Comparison of ENCODE assay signal across 8 cellular contexts in genomic region chr11:3580487-3581388, GRCh38.
DNase-seq lines count a peak whose midpoint lies in the region; ATAC-seq, FAIRE-seq and TF ChIP-seq lines count a peak whose summit lies in the region.
"Not testable (repeated sequence)": the region's sequence is repeated elsewhere in the genome, so short reads cannot be mapped to it uniquely, and the experiment has no call there.

No MANE protein-coding gene starts in this region.

- H3K9me3 Mint-ChIP-seq in CD4-positive, alpha-beta T cell = not testable (repeated sequence)

- peak; percentile 22 to 77 (median 57) for DNase-seq in CD4-positive, alpha-beta T cell
- peak in 43 of 76 experiments; percentile 3 to 62 (median 33) for DNase-seq in HUDEP-2 (lab: John Stamatoyannopoulos, UW; ENCODE audit: unreplicated experiment in 76 of 76)
- DNase-seq in activated CD4-positive, alpha-beta T cell treated with anti-CD3 and anti-CD28 coated beads, Interleukin-2, amount 50 U/mL, for 4 hours = peak; percentile 52 to 55
- DNase-seq in breast epithelium (ENCODE audit: low spot score in 2 of 2) = peak in 1 of 2 donors; percentile 67
- peak; percentile 70 for DNase-seq in hepatocyte (ENCODE audit: low spot score)
- peak; percentile 37 to 93 (median 78) for DNase-seq in pancreas
- DNase-seq in stimulated activated CD8-positive, alpha-beta memory T cell treated with anti-CD3 and anti-CD28 coated beads, Interleukin-7, amount 100 ng/mL, for 24 hours (ENCODE audit: low read depth) = peak; percentile 21

- H3K4me1 Mint-ChIP-seq in CD4-positive, alpha-beta T cell (ENCODE audit: low read depth) = peaks cover 13% of the 10 kb centered on the region

- TF ChIP-seq POLR2A in breast epithelium (IDR thresholded peaks at IDR 0.05) = not testable (repeated sequence)

- H3K4me2 ChIP-seq in OCI-LY3 (ENCODE audit: low read length) (peak overlapping the region; percentile 44), hepatocyte (peak overlapping the region; percentile 95)

- H3K79me2 ChIP-seq in OCI-LY3 (ENCODE audit: low read length) = not testable (repeated sequence)
- H3K79me2 ChIP-seq in hepatocyte = peaks cover 16% of the 10 kb centered on the region

- not testable (repeated sequence) for H3K27ac Mint-ChIP-seq in CD4-positive, alpha-beta T cell

- H3K4me3 ChIP-seq in OCI-LY3 (ENCODE audit: low read length) = not testable (repeated sequence)
- H3K4me3 ChIP-seq in breast epithelium (peak overlapping the region; percentile 30 to 83 (median 58)), hepatocyte (peak overlapping the region; percentile 55), pancreas (peak overlapping the region in 3 of 4 donors; percentile 10 to 47 (median 36))

- not testable (repeated sequence) for FAIRE-seq in pancreas (lab: Jason Lieb, UNC)

- not testable (repeated sequence) for H3K4me1 ChIP-seq in OCI-LY3 (ENCODE audit: low read length); breast epithelium; hepatocyte (ENCODE audit: insufficient read depth); pancreas

- POLR2A ChIA-PET in CD4-positive, alpha-beta T cell (lab: Charles Lee) = not testable (repeated sequence)

- H2AFZ ChIP-seq in OCI-LY3 (ENCODE audit: low read depth, low read length) = not testable (repeated sequence)
- H2AFZ ChIP-seq in hepatocyte = peak overlapping the region; percentile 89

- CTCF ChIA-PET in CD4-positive, alpha-beta T cell (lab: Charles Lee) = interaction anchor here (0.6 to 0.8 kb wide), 4 partner anchors 22 to 95 kb away, joined by 3 read pairs; no protein-coding TSS in a partner anchor

- not testable (repeated sequence) for H3K9ac ChIP-seq in OCI-LY3 (ENCODE audit: low read length)

- H3K9me2 ChIP-seq in hepatocyte (replicated peaks; ENCODE audit: insufficient read depth) = not testable (repeated sequence)

- peak overlapping the region; percentile 75 for H3K4me3 Mint-ChIP-seq in CD4-positive, alpha-beta T cell

- not testable (repeated sequence) for H3K36me3 ChIP-seq in OCI-LY3 (replicated peaks; ENCODE audit: low read depth, low read length); breast epithelium; hepatocyte (replicated peaks; ENCODE audit: insufficient read depth, low read depth); pancreas

- H4K20me1 ChIP-seq in OCI-LY3 (ENCODE audit: insufficient read depth, low read length); hepatocyte (ENCODE audit: insufficient read depth, poor library complexity, severe bottlenecking): not testable (repeated sequence)

- WGBS in hepatocyte (ENCODE audit: low lambda C conversion rate, missing lambda C conversion rate) = 2% methylated on average over 24 of the region's 92 CpGs
- 0 to 1% methylated on average over 27 to 89 of the region's 92 CpGs for WGBS in pancreas, 2 donors

- H3K27me3 ChIP-seq in CD4-positive, alpha-beta T cell (ENCODE audit: control insufficient read depth, insufficient read depth, low read length); OCI-LY3 (ENCODE audit: low read depth, low read length); breast epithelium; hepatocyte; pancreas: not testable (repeated sequence)

- intact Hi-C loops in CD4-positive, alpha-beta T cell (cut with DNase I, micrococcal nuclease) = loop anchor here in 1 of 2 experiments (2.0 to 5.0 kb wide), 2 partner anchors 93 to 126 kb away; no protein-coding TSS in a partner anchor
- intact Hi-C loops in breast epithelium (cut with DNase I; ENCODE audit: low total_unique reads); pancreas (cut with DNase I): not testable (repeated sequence)

- not testable (repeated sequence) for H3K27ac ChIP-seq in CD4-positive, alpha-beta T cell (ENCODE audit: low read depth, low read length); OCI-LY3 (ENCODE audit: low read length); pancreas
- H3K27ac ChIP-seq in breast epithelium (peak overlapping the region; percentile 82), hepatocyte (peak overlapping the region; percentile 89)

- peak; percentile 54 for TF ChIP-seq CTCF in CD4-positive, alpha-beta T cell (IDR thresholded peaks at IDR 0.05)
- TF ChIP-seq CTCF in OCI-LY3 (IDR thresholded peaks at IDR 0.05; ENCODE audit: low read depth, low read length) (peak; percentile 41), breast epithelium (IDR thresholded peaks at IDR 0.05) (peak in 1 of 3 donors; percentile 90), hepatocyte (IDR thresholded peaks at IDR 0.05; ENCODE audit: poor library complexity) (peak; percentile 52), pancreas (IDR thresholded peaks at IDR 0.05) (peak; percentile 58 to 87 (median 78))

- H3K36me3 Mint-ChIP-seq in CD4-positive, alpha-beta T cell (ENCODE audit: low read depth) = not testable (repeated sequence)

- H3K27me3 Mint-ChIP-seq in CD4-positive, alpha-beta T cell = peaks cover 41% of the 10 kb centered on the region

- ATAC-seq in CD4-positive, alpha-beta T cell (ENCODE audit: poor library complexity) = not testable (repeated sequence)
- peak in 2 of 4 donors; percentile 66 to 72 for ATAC-seq in pancreas

- not testable (repeated sequence) for H3K9me3 ChIP-seq in CD4-positive, alpha-beta T cell (ENCODE audit: control insufficient read depth, low read length); OCI-LY3 (ENCODE audit: insufficient read depth, low read length); breast epithelium; hepatocyte (ENCODE audit: low read depth); pancreas
